19 cellular contexts compared by ENCODE assay signal in the genomic region with DNA sequence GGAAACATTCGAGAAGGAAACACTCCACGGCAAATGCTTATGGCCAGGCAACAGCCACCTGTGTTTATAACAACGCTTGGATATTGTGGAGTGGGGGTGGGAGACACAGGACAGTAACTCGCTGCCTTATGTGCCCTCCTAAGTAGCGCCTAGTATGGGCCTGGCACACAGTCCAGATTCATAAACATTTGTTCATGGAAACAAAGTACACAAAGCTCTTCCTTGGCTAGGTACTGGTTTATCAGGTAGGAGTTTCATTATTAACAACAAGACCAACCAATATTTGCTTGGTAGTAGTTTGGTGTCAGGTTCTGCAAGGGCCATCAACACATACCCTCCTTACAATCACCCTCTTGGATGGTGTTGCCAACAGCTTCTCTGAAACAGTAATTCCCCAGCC.
"Had no signal": no experiment of that assay in that cellular context is flagged by ENCODE, and none has a peak within 500 bp of the region (broad histone marks: within the 10 kb centered on the region; RNA-seq: fewer than 3 reads in every experiment).

No MANE protein-coding gene starts in this region.

- H3K27ac ChIP-seq: dorsolateral prefrontal cortex, esophagus muscularis mucosa, left ventricle myocardium inferior, right atrium auricular region, spleen, thyroid gland, upper lobe of right lung had no signal

- H3K27me3 ChIP-seq: dorsolateral prefrontal cortex, esophagus muscularis mucosa, right atrium auricular region, spleen, thyroid gland, upper lobe of right lung had no signal

- DNase-seq: activated CD4-positive, alpha-beta T cell treated with anti-CD3 and anti-CD28 coated beads for 4 hours; activated CD4-positive, alpha-beta T cell treated with anti-CD3 and anti-CD28 coated beads, Interleukin-2, amount 50 U/mL, for 48 hours; activated CD4-positive, CD25-positive, alpha-beta regulatory T cell; activated naive CD4-positive, alpha-beta T cell treated with Interleukin-2 at 50 U/mL for 16 hours; activated naive CD8-positive, alpha-beta T cell treated with anti-CD3 and anti-CD28 coated beads for 36 hours; activated T-cell treated with anti-CD3 and anti-CD28 coated beads, Interleukin-2, amount 50 U/mL, for 48 hours; dorsolateral prefrontal cortex; effector memory CD8-positive, alpha-beta T cell; glutamatergic neuron; hippocampal formation; left ventricle myocardium inferior; natural killer cell; spleen; stimulated activated CD4-positive, alpha-beta T cell treated with anti-CD3 and anti-CD28 coated beads, Interleukin-4, amount 100 ng/mL, for 4 hours; stimulated activated naive CD8-positive, alpha-beta T cell treated with anti-CD3 and anti-CD28 coated beads, Interleukin-15, Interleukin-2, amounts not matched to agents 100 U/mL and 50 U/mL, for 24 hours; thyroid gland; upper lobe of right lung had no signal

- H3K9me3 ChIP-seq: esophagus muscularis mucosa, left ventricle myocardium inferior, right atrium auricular region, thyroid gland, upper lobe of right lung had no signal

- H3K4me3 ChIP-seq: dorsolateral prefrontal cortex, esophagus muscularis mucosa, left ventricle myocardium inferior, right atrium auricular region, spleen, thyroid gland, upper lobe of right lung had no signal

- H3K4me1 ChIP-seq: esophagus muscularis mucosa, left ventricle myocardium inferior, right atrium auricular region, spleen, thyroid gland, upper lobe of right lung had no signal
